Comparison of ENCODE assay signal across 19 cellular contexts in the genomic region with DNA sequence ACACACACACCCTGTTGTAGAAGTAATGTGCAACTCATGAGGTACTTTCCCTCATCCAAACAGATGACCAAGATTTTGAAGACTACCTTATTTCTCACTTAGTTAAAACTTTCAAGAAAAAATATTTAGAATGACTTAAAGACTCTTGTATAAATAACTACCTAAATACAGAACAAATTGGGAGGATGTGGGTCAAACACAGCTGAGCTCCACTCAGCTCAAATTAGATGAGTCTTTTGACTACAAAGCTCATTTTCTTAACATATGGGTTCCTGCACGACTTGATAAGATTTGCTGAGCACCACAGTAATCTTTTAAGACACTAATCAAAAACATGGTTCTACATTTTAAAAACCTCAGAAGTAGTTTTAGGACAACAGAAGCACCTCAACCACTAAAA. TPM values are rescaled to one million over a fixed set of nuclear protein-coding genes. Genes with fewer than 3 reads are reported as not detected.
DNase-seq lines count a peak whose midpoint lies in the region; ATAC-seq and TF ChIP-seq lines count a peak whose summit lies in the region.
"Had no signal": no experiment of that assay in that cellular context is flagged by ENCODE, and none has a peak within 500 bp of the region (broad histone marks: within the 10 kb centered on the region; RNA-seq: fewer than 3 reads in every experiment).

No MANE protein-coding gene starts in this region.

- H3K36me3 Mint-ChIP-seq in activated naive CD4-positive, alpha-beta T cell treated with anti-CD3 and anti-CD28 coated beads, Interleukin-2, amount 50 U/mL, for 24 hours: peaks cover 39% of the 10 kb centered on the region
- peaks cover 76% of the 10 kb centered on the region for H3K36me3 Mint-ChIP-seq in activated naive CD4-positive, alpha-beta T cell treated with anti-CD3 and anti-CD28 coated beads, Interleukin-2, amount 10 ng/mL, durations not matched to agents 7 days and 5 days
- H3K36me3 Mint-ChIP-seq in activated T-helper 1 cell treated with anti-CD3 and anti-CD28 coated beads, Interleukin-12 subunit alpha, Interleukin-12 subunit beta, Interleukin-2, Interleukin-4 antibody, amounts not matched to agents 30 ng/mL and 10 ng/mL and 1 ng/mL, durations not matched to agents 14 hours and 24 hours and 36 hours (ENCODE audit: low read depth): peaks cover 79% of the 10 kb centered on the region
- H3K36me3 Mint-ChIP-seq in natural killer cell treated with Interleukin-12 subunit alpha and Interleukin-12 subunit beta and Interleukin-15 and Interleukin-18, amount 100 ng/mL, for 72 hours: peaks cover 45% of the 10 kb centered on the region

- H3K27ac Mint-ChIP-seq in activated naive CD4-positive, alpha-beta T cell treated with anti-CD3 and anti-CD28 coated beads, Interleukin-2, amount 50 U/mL, for 24 hours: peak overlapping the region; percentile 79
- no peak overlapping the region for H3K27ac Mint-ChIP-seq in activated naive CD4-positive, alpha-beta T cell treated with anti-CD3 and anti-CD28 coated beads, Interleukin-2, amount 10 ng/mL, durations not matched to agents 7 days and 5 days
- H3K27ac Mint-ChIP-seq in activated T-helper 1 cell treated with anti-CD3 and anti-CD28 coated beads, Interleukin-12 subunit alpha, Interleukin-12 subunit beta, Interleukin-2, Interleukin-4 antibody, amounts not matched to agents 30 ng/mL and 10 ng/mL and 1 ng/mL, durations not matched to agents 14 hours and 24 hours and 36 hours: peak overlapping the region; percentile 67
- no peak overlapping the region for H3K27ac Mint-ChIP-seq in stimulated activated naive CD8-positive, alpha-beta T cell treated with anti-CD3 and anti-CD28 coated beads, Interleukin-15, amount 100 ng/mL, for 72 hours
- H3K27ac Mint-ChIP-seq in natural killer cell treated with Interleukin-12 subunit alpha and Interleukin-12 subunit beta and Interleukin-15 and Interleukin-18, amount 100 ng/mL, for 72 hours: peak overlapping the region in 1 of 2 donors; percentile 27

- H3K4me1 ChIP-seq in Peyer's patch: no peaks in the 10 kb centered on the region
- H3K4me1 ChIP-seq: ascending aorta, psoas muscle, SJCRH30, testis had no signal

- H3K4me3 Mint-ChIP-seq in activated naive CD4-positive, alpha-beta T cell treated with anti-CD3 and anti-CD28 coated beads, Interleukin-2, amount 50 U/mL, for 24 hours: no peak overlapping the region
- no peak overlapping the region for H3K4me3 Mint-ChIP-seq in activated naive CD4-positive, alpha-beta T cell treated with anti-CD3 and anti-CD28 coated beads, Interleukin-2, amount 10 ng/mL, durations not matched to agents 7 days and 5 days
- peak overlapping the region; percentile 5 for H3K4me3 Mint-ChIP-seq in activated T-helper 1 cell treated with anti-CD3 and anti-CD28 coated beads, Interleukin-12 subunit alpha, Interleukin-12 subunit beta, Interleukin-2, Interleukin-4 antibody, amounts not matched to agents 30 ng/mL and 10 ng/mL and 1 ng/mL, durations not matched to agents 14 hours and 24 hours and 36 hours
- peak overlapping the region; percentile 24 to 54 for H3K4me3 Mint-ChIP-seq in stimulated activated naive CD8-positive, alpha-beta T cell treated with anti-CD3 and anti-CD28 coated beads, Interleukin-15, amount 100 ng/mL, for 72 hours
- no peak overlapping the region for H3K4me3 Mint-ChIP-seq in natural killer cell treated with Interleukin-12 subunit alpha and Interleukin-12 subunit beta and Interleukin-15 and Interleukin-18, amount 100 ng/mL, for 72 hours

- peak; percentile 42 for ATAC-seq in stimulated activated naive CD8-positive, alpha-beta T cell treated with anti-CD3 and anti-CD28 coated beads, Interleukin-15, amount 100 ng/mL, for 72 hours
- no peak for ATAC-seq in natural killer cell treated with Interleukin-12 subunit alpha and Interleukin-12 subunit beta and Interleukin-15 and Interleukin-18, amount 100 ng/mL, for 72 hours
- ATAC-seq: psoas muscle had no signal

- no peaks in the 10 kb centered on the region for H3K27me3 ChIP-seq in Peyer's patch
- H3K27me3 ChIP-seq: ascending aorta, SJCRH30, testis had no signal

- TF ChIP-seq POLR2A in Peyer's patch (IDR thresholded peaks at IDR 0.05): no peak

- no peak for DNase-seq in activated naive CD4-positive, alpha-beta T cell treated with anti-CD3 and anti-CD28 coated beads, Interleukin-2, amount 10 ng/mL, durations not matched to agents 7 days and 5 days
- DNase-seq in NCI-H82 treated with DMSO at 0.1 percent for 48 hours (lab: John Stamatoyannopoulos, UW; ENCODE audit: unreplicated experiment) (peak; percentile 23), Peyer's patch (no peak), NCI-H187 treated with DMSO at 0.1 percent for 48 hours (lab: John Stamatoyannopoulos, UW) (no peak)
- DNase-seq in activated T-helper 1 cell treated with anti-CD3 and anti-CD28 coated beads, Interleukin-12 subunit alpha, Interleukin-12 subunit beta, Interleukin-2, Interleukin-4 antibody, amounts not matched to agents 30 ng/mL and 10 ng/mL and 1 ng/mL, durations not matched to agents 14 hours and 24 hours and 36 hours (ENCODE audit: low spot score): no peak
- DNase-seq in stimulated activated naive CD8-positive, alpha-beta T cell treated with anti-CD3 and anti-CD28 coated beads, Interleukin-15, amount 100 ng/mL, for 72 hours: no peak
- no peak for DNase-seq in natural killer cell treated with Interleukin-12 subunit alpha and Interleukin-12 subunit beta and Interleukin-15 and Interleukin-18, amount 100 ng/mL, for 72 hours (ENCODE audit: low spot score)
- DNase-seq: activated gamma-delta T cell; caudate nucleus; dermis blood vessel endothelial cell; GOT3; NCI-H1105; NCI-H446 treated with DMSO at 0.1 percent for 48 hours; NK-92 treated with Interleukin-12 subunit alpha and Interleukin-12 subunit beta, amount 100 ng/mL, for 24 hours; psoas muscle; SJCRH30; testis had no signal

- peaks cover 49% of the 10 kb centered on the region for H3K4me1 Mint-ChIP-seq in activated naive CD4-positive, alpha-beta T cell treated with anti-CD3 and anti-CD28 coated beads, Interleukin-2, amount 50 U/mL, for 24 hours
- H3K4me1 Mint-ChIP-seq in activated naive CD4-positive, alpha-beta T cell treated with anti-CD3 and anti-CD28 coated beads, Interleukin-2, amount 10 ng/mL, durations not matched to agents 7 days and 5 days: peaks cover 37% of the 10 kb centered on the region
- H3K4me1 Mint-ChIP-seq in activated T-helper 1 cell treated with anti-CD3 and anti-CD28 coated beads, Interleukin-12 subunit alpha, Interleukin-12 subunit beta, Interleukin-2, Interleukin-4 antibody, amounts not matched to agents 30 ng/mL and 10 ng/mL and 1 ng/mL, durations not matched to agents 14 hours and 24 hours and 36 hours (ENCODE audit: low read depth): peaks cover 67% of the 10 kb centered on the region
- H3K4me1 Mint-ChIP-seq in stimulated activated naive CD8-positive, alpha-beta T cell treated with anti-CD3 and anti-CD28 coated beads, Interleukin-15, amount 100 ng/mL, for 72 hours: peaks cover 67% of the 10 kb centered on the region
- peaks cover 0 to 5% of the 10 kb centered on the region in 2 donors for H3K4me1 Mint-ChIP-seq in natural killer cell treated with Interleukin-12 subunit alpha and Interleukin-12 subunit beta and Interleukin-15 and Interleukin-18, amount 100 ng/mL, for 72 hours (ENCODE audit: low read depth in 2 of 2)

- no peak overlapping the region for H3K4me3 ChIP-seq in Peyer's patch
- H3K4me3 ChIP-seq: ascending aorta, psoas muscle, SJCRH30, testis had no signal

- no peaks in the 10 kb centered on the region for H3K27me3 Mint-ChIP-seq in activated naive CD4-positive, alpha-beta T cell treated with anti-CD3 and anti-CD28 coated beads, Interleukin-2, amount 50 U/mL, for 24 hours
- H3K27me3 Mint-ChIP-seq in activated naive CD4-positive, alpha-beta T cell treated with anti-CD3 and anti-CD28 coated beads, Interleukin-2, amount 10 ng/mL, durations not matched to agents 7 days and 5 days: no peaks in the 10 kb centered on the region
- H3K27me3 Mint-ChIP-seq in activated T-helper 1 cell treated with anti-CD3 and anti-CD28 coated beads, Interleukin-12 subunit alpha, Interleukin-12 subunit beta, Interleukin-2, Interleukin-4 antibody, amounts not matched to agents 30 ng/mL and 10 ng/mL and 1 ng/mL, durations not matched to agents 14 hours and 24 hours and 36 hours (ENCODE audit: insufficient read depth): no peaks in the 10 kb centered on the region
- no peaks in the 10 kb centered on the region for H3K27me3 Mint-ChIP-seq in stimulated activated naive CD8-positive, alpha-beta T cell treated with anti-CD3 and anti-CD28 coated beads, Interleukin-15, amount 100 ng/mL, for 72 hours
- H3K27me3 Mint-ChIP-seq in natural killer cell treated with Interleukin-12 subunit alpha and Interleukin-12 subunit beta and Interleukin-15 and Interleukin-18, amount 100 ng/mL, for 72 hours: no peaks in the 10 kb centered on the region

- no peaks in the 10 kb centered on the region for H3K9me3 ChIP-seq in Peyer's patch
- H3K9me3 ChIP-seq: ascending aorta, psoas muscle, SJCRH30, testis had no signal

- CTCF ChIA-PET in activated naive CD4-positive, alpha-beta T cell treated with anti-CD3 and anti-CD28 coated beads, Interleukin-2, amount 10 ng/mL, durations not matched to agents 7 days and 5 days (lab: Charles Lee): interaction anchor here (1.1 kb wide), 1 partner anchor 9 kb away, joined by 3 read pairs; a partner anchor contains a TSS

- intact Hi-C loops in activated T-helper 1 cell treated with anti-CD3 and anti-CD28 coated beads, Interleukin-12 subunit alpha, Interleukin-12 subunit beta, Interleukin-2, Interleukin-4 antibody, amounts not matched to agents 30 ng/mL and 10 ng/mL and 1 ng/mL, durations not matched to agents 14 hours and 24 hours and 36 hours (cut with micrococcal nuclease): no loop called here

- H3K9me3 Mint-ChIP-seq in activated naive CD4-positive, alpha-beta T cell treated with anti-CD3 and anti-CD28 coated beads, Interleukin-2, amount 50 U/mL, for 24 hours: no peaks in the 10 kb centered on the region
- no peaks in the 10 kb centered on the region for H3K9me3 Mint-ChIP-seq in activated naive CD4-positive, alpha-beta T cell treated with anti-CD3 and anti-CD28 coated beads, Interleukin-2, amount 10 ng/mL, durations not matched to agents 7 days and 5 days
- H3K9me3 Mint-ChIP-seq in activated T-helper 1 cell treated with anti-CD3 and anti-CD28 coated beads, Interleukin-12 subunit alpha, Interleukin-12 subunit beta, Interleukin-2, Interleukin-4 antibody, amounts not matched to agents 30 ng/mL and 10 ng/mL and 1 ng/mL, durations not matched to agents 14 hours and 24 hours and 36 hours: no peaks in the 10 kb centered on the region
- no peaks in the 10 kb centered on the region for H3K9me3 Mint-ChIP-seq in stimulated activated naive CD8-positive, alpha-beta T cell treated with anti-CD3 and anti-CD28 coated beads, Interleukin-15, amount 100 ng/mL, for 72 hours
- H3K9me3 Mint-ChIP-seq in natural killer cell treated with Interleukin-12 subunit alpha and Interleukin-12 subunit beta and Interleukin-15 and Interleukin-18, amount 100 ng/mL, for 72 hours: no peaks in the 10 kb centered on the region

- TF ChIP-seq CTCF in Peyer's patch (IDR thresholded peaks at IDR 0.05): no peak

- H3K27ac ChIP-seq in Peyer's patch: no peak overlapping the region
- H3K27ac ChIP-seq: ascending aorta, psoas muscle, SJCRH30, testis had no signal

- H3K36me3 ChIP-seq in Peyer's patch: peaks cover 0 to 64% (median 0%) of the 10 kb centered on the region in 3 donors

RNA-seq across cellular contexts. Expression of a gene that starts 8.9 kb away (rescaled TPM):
- total RNA-seq in activated T-helper 1 cell treated with anti-CD3 and anti-CD28 coated beads, Interleukin-12 subunit alpha, Interleukin-12 subunit beta, Interleukin-2, Interleukin-4 antibody, amounts not matched to agents 30 ng/mL and 10 ng/mL and 1 ng/mL, durations not matched to agents 14 hours and 24 hours and 36 hours: 31.4 and 32.5 TPM in 2 replicates
- 10 to 100 TPM in 1 of 4 donors, 1 to 10 TPM in 3; 8.4 to 11.6 (median 9.2) TPM for total RNA-seq in Peyer's patch
- 10 to 100 TPM; 10.3 to 18.2 TPM for total RNA-seq in natural killer cell treated with Interleukin-12 subunit alpha and Interleukin-12 subunit beta and Interleukin-15 and Interleukin-18, amount 100 ng/mL, for 72 hours

RNA-seq across cellular contexts. Expression of a gene that starts 53.0 kb away (rescaled TPM):
- total RNA-seq in activated T-helper 1 cell treated with anti-CD3 and anti-CD28 coated beads, Interleukin-12 subunit alpha, Interleukin-12 subunit beta, Interleukin-2, Interleukin-4 antibody, amounts not matched to agents 30 ng/mL and 10 ng/mL and 1 ng/mL, durations not matched to agents 14 hours and 24 hours and 36 hours: 1.3 and 2.0 TPM in 2 replicates
- 1 to 10 TPM in 2 of 4 donors, not detected in 2; 1.0 to 2.1 TPM for total RNA-seq in Peyer's patch
- under 1 TPM in 1 of 2 donors, not detected in 1; 0.31 TPM for total RNA-seq in natural killer cell treated with Interleukin-12 subunit alpha and Interleukin-12 subunit beta and Interleukin-15 and Interleukin-18, amount 100 ng/mL, for 72 hours
- total RNA-seq: ascending aorta had no signal

Comparison
In these comparisons a context has a peak if more than half of its experiments do, and no peak if none do; other contexts are left out.
1. H3K27ac Mint-ChIP-seq: peak in activated naive CD4-positive, alpha-beta T cell treated with anti-CD3 and anti-CD28 coated beads, Interleukin-2, amount 50 U/mL, for 24 hours (single experiment) and activated T-helper 1 cell treated with anti-CD3 and anti-CD28 coated beads, Interleukin-12 subunit alpha, Interleukin-12 subunit beta, Interleukin-2, Interleukin-4 antibody, amounts not matched to agents 30 ng/mL and 10 ng/mL and 1 ng/mL, durations not matched to agents 14 hours and 24 hours and 36 hours (single experiment); none in activated naive CD4-positive, alpha-beta T cell treated with anti-CD3 and anti-CD28 coated beads, Interleukin-2, amount 10 ng/mL, durations not matched to agents 7 days and 5 days (single experiment) and stimulated activated naive CD8-positive, alpha-beta T cell treated with anti-CD3 and anti-CD28 coated beads, Interleukin-15, amount 100 ng/mL, for 72 hours (0 of 2).
2. H3K4me3 Mint-ChIP-seq: peak in activated T-helper 1 cell treated with anti-CD3 and anti-CD28 coated beads, Interleukin-12 subunit alpha, Interleukin-12 subunit beta, Interleukin-2, Interleukin-4 antibody, amounts not matched to agents 30 ng/mL and 10 ng/mL and 1 ng/mL, durations not matched to agents 14 hours and 24 hours and 36 hours (single experiment) and stimulated activated naive CD8-positive, alpha-beta T cell treated with anti-CD3 and anti-CD28 coated beads, Interleukin-15, amount 100 ng/mL, for 72 hours (2 of 2); none in activated naive CD4-positive, alpha-beta T cell treated with anti-CD3 and anti-CD28 coated beads, Interleukin-2, amount 50 U/mL, for 24 hours (single experiment), activated naive CD4-positive, alpha-beta T cell treated with anti-CD3 and anti-CD28 coated beads, Interleukin-2, amount 10 ng/mL, durations not matched to agents 7 days and 5 days (single experiment) and natural killer cell treated with Interleukin-12 subunit alpha and Interleukin-12 subunit beta and Interleukin-15 and Interleukin-18, amount 100 ng/mL, for 72 hours (single experiment).